Comparison of ENCODE assay signal across 14 cellular contexts in genomic region chr17:31416503-31416923, GRCh38. TPM values are rescaled to one million over a fixed set of nuclear protein-coding genes. Genes with fewer than 3 reads are reported as not detected.
DNase-seq lines count a peak whose midpoint lies in the region; ATAC-seq and TF ChIP-seq lines count a peak whose summit lies in the region.
"Had no signal": no experiment of that assay in that cellular context is flagged by ENCODE, and none has a peak within 500 bp of the region (broad histone marks: within the 10 kb centered on the region; RNA-seq: fewer than 3 reads in every experiment).

No MANE protein-coding gene starts in this region.

- H3K4me1 Mint-ChIP-seq in mesothelial cell of epicardium, result no peaks in the 10 kb centered on the region
- H3K4me1 Mint-ChIP-seq: natural killer cell had no signal

- in situ Hi-C loops in G401 (cut with HindIII; ENCODE audit: low sequenced_read_pairs), result no loop called here

- H3K27me3 Mint-ChIP-seq in mesothelial cell of epicardium (ENCODE audit: low read depth), result peaks cover 18% of the 10 kb centered on the region

- no peak overlapping the region for H3K4me3 Mint-ChIP-seq in mesothelial cell of epicardium
- H3K4me3 Mint-ChIP-seq: natural killer cell had no signal

- DNase-seq in NCI-H1092 treated with DMSO at 0.1 percent for 48 hours (lab: John Stamatoyannopoulos, UW), result peak; percentile 18
- no peak for DNase-seq in NCI-H1092 (lab: John Stamatoyannopoulos, UW)
- peak; percentile 57 for DNase-seq in coronary artery (ENCODE audit: low spot score)
- DNase-seq in left kidney (ENCODE audit: low read depth, low spot score), result peak; percentile 64
- DNase-seq in substantia nigra (lab: John Stamatoyannopoulos, UW), result peak; percentile 53 to 95 (median 85)
- DNase-seq in mesothelial cell of epicardium (ENCODE audit: low spot score in 2 of 2, unreplicated experiment in 2 of 2), result no peak
- no peak for DNase-seq in G401 (ENCODE audit: low spot score)
- DNase-seq: 8988T, natural killer cell, NCI-H2081 treated with DMSO at 0.1 percent for 48 hours, SW 1271 had no signal

- H3K27ac Mint-ChIP-seq in mesothelial cell of epicardium, result no peak overlapping the region
- H3K27ac Mint-ChIP-seq: natural killer cell had no signal

- no peak for ATAC-seq in GM21526 (IDR thresholded peaks at IDR 0.05; ENCODE audit: low FRiP score, unreplicated experiment)
- ATAC-seq: natural killer cell had no signal

- H3K4me3 ChIP-seq in coronary artery, result no peak overlapping the region
- H3K4me3 ChIP-seq: thoracic aorta had no signal

- no peaks in the 10 kb centered on the region for H3K36me3 Mint-ChIP-seq in mesothelial cell of epicardium
- H3K36me3 Mint-ChIP-seq: natural killer cell had no signal

- H3K27ac ChIP-seq in coronary artery (peak overlapping the region in 1 of 2 donors; percentile 32), substantia nigra (ENCODE audit: low read depth, low read length, poor library complexity, severe bottlenecking) (peak overlapping the region; percentile 99)
- H3K27ac ChIP-seq: thoracic aorta had no signal

- no peaks in the 10 kb centered on the region for H3K9me3 Mint-ChIP-seq in mesothelial cell of epicardium
- H3K9me3 Mint-ChIP-seq: natural killer cell had no signal

- TF ChIP-seq CTCF in coronary artery (IDR thresholded peaks at IDR 0.05), result no peak
- no peak for TF ChIP-seq CTCF in mesothelial cell of epicardium (IDR thresholded peaks at IDR 0.05; ENCODE audit: unreplicated experiment)

RNA-seq across cellular contexts. Expression of gene RAB11FIP4, which starts 25.0 kb away (rescaled TPM):
- 21.1 to 21.8 TPM (median 21.2 TPM) in 3 replicates for total RNA-seq in mesothelial cell of epicardium
- 29.4 and 34.1 TPM in 2 replicates for total RNA-seq in G401 (2014; rRNA removed; shearing (Covaris generic))
- total RNA-seq: dermis microvascular lymphatic vessel endothelial cell had no signal

Comparison
In these comparisons a context has a peak if more than half of its experiments do, and no peak if none do; other contexts are left out.
1. DNase-seq: peak in NCI-H1092 treated with DMSO at 0.1 percent for 48 hours (single experiment), coronary artery (single experiment), left kidney (single experiment) and substantia nigra (49 of 49); none in NCI-H1092 (single experiment), mesothelial cell of epicardium (0 of 2) and G401 (single experiment).